ENCODE assay signal across 9 cellular contexts in the genomic region with DNA sequence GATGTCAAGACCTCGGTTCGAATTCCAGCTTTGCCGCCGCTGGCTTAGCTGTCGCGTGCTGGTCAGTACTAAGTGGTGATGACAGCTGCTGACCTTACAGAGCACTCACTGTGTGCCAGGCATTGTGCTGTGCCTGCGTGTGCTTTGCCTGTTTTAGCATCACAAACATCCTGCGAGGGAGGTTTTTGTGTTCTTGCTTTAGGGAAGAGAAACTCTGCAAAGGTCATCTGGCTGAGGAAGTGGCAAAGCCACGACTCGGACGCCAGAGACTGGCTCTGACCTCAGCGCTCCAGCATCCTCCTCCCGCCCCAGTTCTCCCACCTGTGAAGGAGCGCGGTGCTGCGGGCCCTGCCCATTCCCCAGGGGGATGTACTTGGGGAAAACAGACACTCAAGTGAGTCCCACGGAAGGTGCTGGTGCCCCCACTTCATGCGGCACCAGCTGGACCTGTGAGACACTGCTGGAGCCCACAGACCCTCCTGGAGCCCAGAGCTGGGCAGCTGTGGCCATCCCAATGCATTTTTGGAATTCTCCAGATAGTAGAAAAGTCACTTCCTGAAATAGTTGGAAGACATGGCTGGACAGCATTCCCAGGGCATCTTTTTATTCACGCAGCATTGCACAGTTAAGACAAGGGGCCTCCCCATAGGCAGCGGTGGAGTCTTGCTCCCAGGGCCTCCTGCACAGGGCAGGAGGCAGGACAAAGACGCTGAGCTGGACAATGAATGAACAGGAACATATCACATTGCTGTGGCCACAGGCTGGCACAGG. TPM values are rescaled to one million over a fixed set of nuclear protein-coding genes. Genes with fewer than 3 reads are reported as not detected.
DNase-seq lines count a peak whose midpoint lies in the region; ATAC-seq and TF ChIP-seq lines count a peak whose summit lies in the region.
"Had no signal": no experiment of that assay in that cellular context is flagged by ENCODE, and none has a peak within 500 bp of the region (broad histone marks: within the 10 kb centered on the region; RNA-seq: fewer than 3 reads in every experiment).

No MANE protein-coding gene starts in this region.

- H3K36me3 Mint-ChIP-seq in activated CD4-positive, alpha-beta T cell treated with anti-CD3 and anti-CD28 coated beads, Interleukin-2, amount 10 ng/mL, durations not matched to agents 24 days and 14 days (ENCODE audit: low read depth): no peaks in the 10 kb centered on the region
- no peaks in the 10 kb centered on the region for H3K36me3 Mint-ChIP-seq in activated CD4-positive, alpha-beta T cell treated with anti-CD3 and anti-CD28 coated beads, Interleukin-2, amount 10 ng/mL, durations not matched to agents 7 days and 5 days (ENCODE audit: low read depth)
- peaks cover 2% of the 10 kb centered on the region for H3K36me3 Mint-ChIP-seq in effector memory CD8-positive, alpha-beta T cell (ENCODE audit: insufficient read depth)

- CTCF ChIA-PET in activated CD4-positive, alpha-beta T cell treated with anti-CD3 and anti-CD28 coated beads, Interleukin-2, amount 10 ng/mL, durations not matched to agents 7 days and 5 days (lab: Charles Lee): interaction anchor here (0.9 to 3.4 kb wide), 4 partner anchors 9 to 21 kb away, joined by 3 to 9 read pairs (median 6); no protein-coding TSS in a partner anchor

- H3K4me1 Mint-ChIP-seq in activated CD4-positive, alpha-beta T cell treated with anti-CD3 and anti-CD28 coated beads, Interleukin-2, amount 10 ng/mL, durations not matched to agents 24 days and 14 days: peaks cover 45% of the 10 kb centered on the region
- peaks cover 29% of the 10 kb centered on the region for H3K4me1 Mint-ChIP-seq in activated CD4-positive, alpha-beta T cell treated with anti-CD3 and anti-CD28 coated beads, Interleukin-2, amount 10 ng/mL, durations not matched to agents 7 days and 5 days
- peaks cover 6 to 9% of the 10 kb centered on the region in 2 donors for H3K4me1 Mint-ChIP-seq in effector memory CD8-positive, alpha-beta T cell (ENCODE audit: low read depth in 2 of 2)

- H3K36me3 ChIP-seq in brain microvascular endothelial cell (replicated peaks): no peaks in the 10 kb centered on the region

- peak; percentile 77 for ATAC-seq in HG03460 (IDR thresholded peaks at IDR 0.05; ENCODE audit: unreplicated experiment)
- ATAC-seq in effector memory CD8-positive, alpha-beta T cell (replicated peaks): no peak

- peak overlapping the region; percentile 3 for H3K27ac Mint-ChIP-seq in activated CD4-positive, alpha-beta T cell treated with anti-CD3 and anti-CD28 coated beads, Interleukin-2, amount 10 ng/mL, durations not matched to agents 24 days and 14 days
- H3K27ac Mint-ChIP-seq in activated CD4-positive, alpha-beta T cell treated with anti-CD3 and anti-CD28 coated beads, Interleukin-2, amount 10 ng/mL, durations not matched to agents 7 days and 5 days: no peak overlapping the region
- H3K27ac Mint-ChIP-seq in effector memory CD8-positive, alpha-beta T cell: peak overlapping the region in 1 of 2 donors; percentile 67

- POLR2A ChIA-PET in activated CD4-positive, alpha-beta T cell treated with anti-CD3 and anti-CD28 coated beads, Interleukin-2, amount 10 ng/mL, durations not matched to agents 7 days and 5 days (lab: Charles Lee): interaction anchor here (0.6 kb wide), 1 partner anchor 308 kb away, joined by 3 read pairs; no protein-coding TSS in a partner anchor

- peaks cover 5% of the 10 kb centered on the region for H3K9me3 Mint-ChIP-seq in activated CD4-positive, alpha-beta T cell treated with anti-CD3 and anti-CD28 coated beads, Interleukin-2, amount 10 ng/mL, durations not matched to agents 24 days and 14 days
- H3K9me3 Mint-ChIP-seq in activated CD4-positive, alpha-beta T cell treated with anti-CD3 and anti-CD28 coated beads, Interleukin-2, amount 10 ng/mL, durations not matched to agents 7 days and 5 days: peaks cover 5% of the 10 kb centered on the region
- H3K9me3 Mint-ChIP-seq in effector memory CD8-positive, alpha-beta T cell: no peaks in the 10 kb centered on the region

- peaks cover 4% of the 10 kb centered on the region for H3K27me3 Mint-ChIP-seq in activated CD4-positive, alpha-beta T cell treated with anti-CD3 and anti-CD28 coated beads, Interleukin-2, amount 10 ng/mL, durations not matched to agents 24 days and 14 days
- H3K27me3 Mint-ChIP-seq in activated CD4-positive, alpha-beta T cell treated with anti-CD3 and anti-CD28 coated beads, Interleukin-2, amount 10 ng/mL, durations not matched to agents 7 days and 5 days: peaks cover 10% of the 10 kb centered on the region
- peaks cover 7 to 23% of the 10 kb centered on the region in 2 donors for H3K27me3 Mint-ChIP-seq in effector memory CD8-positive, alpha-beta T cell

- H3K4me3 ChIP-seq in brain microvascular endothelial cell (ENCODE audit: low read depth, low read length): no peak overlapping the region
- H3K4me3 ChIP-seq: A549 had no signal

- TF ChIP-seq CTCF in brain microvascular endothelial cell (IDR thresholded peaks at IDR 0.05; ENCODE audit: low read depth, low read length, missing control alignments): no peak

- H3K4me3 Mint-ChIP-seq in activated CD4-positive, alpha-beta T cell treated with anti-CD3 and anti-CD28 coated beads, Interleukin-2, amount 10 ng/mL, durations not matched to agents 24 days and 14 days: no peak overlapping the region
- no peak overlapping the region for H3K4me3 Mint-ChIP-seq in activated CD4-positive, alpha-beta T cell treated with anti-CD3 and anti-CD28 coated beads, Interleukin-2, amount 10 ng/mL, durations not matched to agents 7 days and 5 days
- H3K4me3 Mint-ChIP-seq in effector memory CD8-positive, alpha-beta T cell: no peak overlapping the region

- DNase-seq in activated CD4-positive, alpha-beta T cell treated with anti-CD3 and anti-CD28 coated beads, Interleukin-2, amount 10 ng/mL, durations not matched to agents 24 days and 14 days: no peak
- no peak for DNase-seq in activated CD4-positive, alpha-beta T cell treated with anti-CD3 and anti-CD28 coated beads, Interleukin-2, amount 10 ng/mL, durations not matched to agents 7 days and 5 days
- DNase-seq in brain microvascular endothelial cell (peak; percentile 56), mucosa of gallbladder (ENCODE audit: low spot score) (peak; percentile 48), mesenteric fat pad (ENCODE audit: low spot score) (no peak), ureter (ENCODE audit: low spot score) (no peak)
- no peak for DNase-seq in effector memory CD8-positive, alpha-beta T cell

- H3K27ac ChIP-seq in brain microvascular endothelial cell: peak overlapping the region; percentile 82
- H3K27ac ChIP-seq: A549 had no signal

- no peaks in the 10 kb centered on the region for H3K27me3 ChIP-seq in brain microvascular endothelial cell (replicated peaks)

- in situ Hi-C loops in brain microvascular endothelial cell (cut with HindIII; ENCODE audit: low pct_ligation_motif_present, low sequenced_read_pairs): no loop called here

- intact Hi-C loops in activated CD4-positive, alpha-beta T cell treated with anti-CD3 and anti-CD28 coated beads, Interleukin-2, amount 10 ng/mL, durations not matched to agents 24 days and 14 days (cut with micrococcal nuclease): no loop called here

RNA-seq across cellular contexts. Expression of a gene that starts 20.0 kb away (rescaled TPM):
- total RNA-seq in activated CD4-positive, alpha-beta T cell treated with anti-CD3 and anti-CD28 coated beads, Interleukin-2, amount 10 ng/mL, durations not matched to agents 24 days and 14 days: 155 and 164 TPM in 2 replicates
- 100 to 1,000 TPM in 1 of 2 experiments, 10 to 100 TPM in 1; 81.3 to 113 TPM for total RNA-seq in activated CD4-positive, alpha-beta T cell treated with anti-CD3 and anti-CD28 coated beads, Interleukin-2, amount 10 ng/mL, durations not matched to agents 7 days and 5 days
- 144 TPM for total RNA-seq in mucosa of gallbladder
- 186 TPM for total RNA-seq in mesenteric fat pad
- total RNA-seq in ureter: 171 TPM

RNA-seq across cellular contexts. Expression of a gene that starts 46.9 kb away (rescaled TPM):
- not detected in 2 replicates for total RNA-seq in activated CD4-positive, alpha-beta T cell treated with anti-CD3 and anti-CD28 coated beads, Interleukin-2, amount 10 ng/mL, durations not matched to agents 24 days and 14 days
- total RNA-seq in activated CD4-positive, alpha-beta T cell treated with anti-CD3 and anti-CD28 coated beads, Interleukin-2, amount 10 ng/mL, durations not matched to agents 7 days and 5 days: not detected
- total RNA-seq in mucosa of gallbladder (0.20 TPM), mesenteric fat pad (not detected), ureter (not detected)

RNA-seq across cellular contexts. Expression of a gene that starts 49.8 kb away (rescaled TPM):
- total RNA-seq in activated CD4-positive, alpha-beta T cell treated with anti-CD3 and anti-CD28 coated beads, Interleukin-2, amount 10 ng/mL, durations not matched to agents 24 days and 14 days: not detected in 2 replicates
- not detected for total RNA-seq in activated CD4-positive, alpha-beta T cell treated with anti-CD3 and anti-CD28 coated beads, Interleukin-2, amount 10 ng/mL, durations not matched to agents 7 days and 5 days
- total RNA-seq in mucosa of gallbladder (0.26 TPM), mesenteric fat pad (6.4 TPM), ureter (0.42 TPM)

Comparison
In these comparisons a context has a peak if more than half of its experiments do, and no peak if none do; other contexts are left out.
1. DNase-seq: peak in brain microvascular endothelial cell (single experiment) and mucosa of gallbladder (single experiment); none in activated CD4-positive, alpha-beta T cell treated with anti-CD3 and anti-CD28 coated beads, Interleukin-2, amount 10 ng/mL, durations not matched to agents 24 days and 14 days (single experiment), activated CD4-positive, alpha-beta T cell treated with anti-CD3 and anti-CD28 coated beads, Interleukin-2, amount 10 ng/mL, durations not matched to agents 7 days and 5 days (single experiment), mesenteric fat pad (single experiment), ureter (single experiment) and effector memory CD8-positive, alpha-beta T cell (0 of 3).